Comparison of ENCODE assay signal across 13 cellular contexts in genomic region chr13:78160793-78161192, GRCh38.
A peak's percentile ranks its signal among the peaks of the same experiment; 100 is the strongest.
DNase-seq lines count a peak whose midpoint lies in the region; ATAC-seq, FAIRE-seq and TF ChIP-seq lines count a peak whose summit lies in the region.
"Had no signal": no experiment of that assay in that cellular context is flagged by ENCODE, and none has a peak within 500 bp of the region (broad histone marks: within the 10 kb centered on the region; RNA-seq: fewer than 3 reads in every experiment).

No MANE protein-coding gene starts in this region.

- H2BK15ac ChIP-seq in H9 (ENCODE audit: low read depth, low read length): no peak overlapping the region

- no peak overlapping the region for H3K27ac Mint-ChIP-seq in astrocyte (ENCODE audit: unreplicated experiment)
- no peak overlapping the region for H3K27ac Mint-ChIP-seq in H9
- H3K27ac Mint-ChIP-seq: CD8-positive, alpha-beta T cell; stimulated activated naive CD8-positive, alpha-beta T cell treated with anti-CD3 and anti-CD28 coated beads, Interleukin-15, Interleukin-2, amounts not matched to agents 100 ng/mL and 50 ng/mL, for 24 hours had no signal

- ATAC-seq in GM18867 (IDR thresholded peaks at IDR 0.05; ENCODE audit: unreplicated experiment): peak; percentile 78
- ATAC-seq: CD8-positive, alpha-beta T cell had no signal

- H4K91ac ChIP-seq in H9 (ENCODE audit: insufficient read length, low read depth, low read length): no peak overlapping the region

- H3K27ac ChIP-seq in astrocyte (ENCODE audit: low read depth, low read length) (no peak overlapping the region), H9 (ENCODE audit: insufficient read length, low read depth, low read length) (no peak overlapping the region)
- H3K27ac ChIP-seq: cardiac muscle cell, VCaP had no signal

- no peak overlapping the region for H4K8ac ChIP-seq in H9 (replicated peaks; ENCODE audit: insufficient read length, low read depth, low read length)

- WGBS in H9 (ENCODE audit: extremely low coverage, insufficient read length, low lambda C conversion rate): no CpG with 5 or more reads among the region's 2 CpGs

- no peaks in the 10 kb centered on the region for H3K9me3 ChIP-seq in astrocyte (ENCODE audit: insufficient read depth, low read depth, low read length)
- H3K9me3 ChIP-seq in H9 (ENCODE audit: control insufficient read depth, low read depth, low read length): no peaks in the 10 kb centered on the region

- no peak overlapping the region for H3K4ac ChIP-seq in H9 (ENCODE audit: low read depth, low read length)

- H3K18ac ChIP-seq in H9 (ENCODE audit: insufficient read length, low read depth, low read length): no peak overlapping the region

- no peak overlapping the region for H3K9ac ChIP-seq in astrocyte (ENCODE audit: low read length)
- H3K9ac ChIP-seq in H9 (ENCODE audit: extremely low read depth, insufficient read length, low read length): no peak overlapping the region

- TF ChIP-seq CTCF in astrocyte (IDR thresholded peaks at IDR 0.05; ENCODE audit: insufficient read depth, low read depth, low read length) (no peak), H9 (conservative IDR thresholded peaks at IDR 0.05) (no peak)

- FAIRE-seq in astrocyte (lab: Jason Lieb, UNC): peak; percentile 96

- no peaks in the 10 kb centered on the region for H3K36me3 ChIP-seq in astrocyte (ENCODE audit: insufficient read depth, low read length)
- H3K36me3 ChIP-seq: cardiac muscle cell had no signal

- no peak overlapping the region for H2AK5ac ChIP-seq in H9 (ENCODE audit: insufficient read length, low read length)

- no peak overlapping the region for H3K4me3 ChIP-seq in astrocyte (ENCODE audit: insufficient read depth, low read depth, low read length)
- H3K4me3 ChIP-seq: cardiac muscle cell had no signal

- DNase-seq in A172 (ENCODE audit: low spot score): peak; percentile 46
- DNase-seq in Kasumi-1 (lab: John Stamatoyannopoulos, UW): peak; percentile 84 to 90
- DNase-seq in astrocyte (ENCODE audit: low read depth): peak; percentile 79
- no peak for DNase-seq in DMS53 (lab: John Stamatoyannopoulos, UW)
- no peak for DNase-seq in NCI-H1092 (lab: John Stamatoyannopoulos, UW)
- no peak for DNase-seq in NCI-H1436 treated with DMSO at 0.1 percent for 48 hours (lab: John Stamatoyannopoulos, UW)
- DNase-seq in H9: no peak
- DNase-seq: CD8-positive, alpha-beta T cell; NCI-H1694 had no signal

- H2BK12ac ChIP-seq in H9 (ENCODE audit: insufficient read length, low read depth, low read length): no peak overlapping the region

- H2BK5ac ChIP-seq in H9 (ENCODE audit: insufficient read length, low read length): no peak overlapping the region

- H2BK20ac ChIP-seq in H9 (ENCODE audit: low read depth, low read length, poor library complexity, severe bottlenecking): no peak overlapping the region

- no peaks in the 10 kb centered on the region for H3K27me3 Mint-ChIP-seq in astrocyte (ENCODE audit: low read depth, unreplicated experiment)
- no peaks in the 10 kb centered on the region for H3K27me3 Mint-ChIP-seq in H9 (ENCODE audit: low read depth)

- H3K9me3 Mint-ChIP-seq in astrocyte (ENCODE audit: unreplicated experiment): no peaks in the 10 kb centered on the region
- H3K9me3 Mint-ChIP-seq in H9: no peaks in the 10 kb centered on the region
- H3K9me3 Mint-ChIP-seq: CD8-positive, alpha-beta T cell; stimulated activated naive CD8-positive, alpha-beta T cell treated with anti-CD3 and anti-CD28 coated beads, Interleukin-15, Interleukin-2, amounts not matched to agents 100 ng/mL and 50 ng/mL, for 24 hours had no signal

- no peak overlapping the region for H4K5ac ChIP-seq in H9 (ENCODE audit: insufficient read length, low read depth, low read length)

- no peaks in the 10 kb centered on the region for H3K36me3 Mint-ChIP-seq in astrocyte (ENCODE audit: low read depth, unreplicated experiment)
- H3K36me3 Mint-ChIP-seq in H9 (ENCODE audit: insufficient read depth in 1 of 3, low read depth in 3 of 3): no peaks in the 10 kb centered on the region
- H3K36me3 Mint-ChIP-seq: CD8-positive, alpha-beta T cell had no signal

- no peak overlapping the region for H3K23ac ChIP-seq in H9 (ENCODE audit: insufficient read length, low read depth, low read length)

- H2BK120ac ChIP-seq in H9 (ENCODE audit: low read depth, low read length, poor library complexity, severe bottlenecking): no peak overlapping the region

- no peak overlapping the region for H3K56ac ChIP-seq in H9 (ENCODE audit: insufficient read length, low read depth, low read length)

- no peak overlapping the region for H3T11ph ChIP-seq in H9 (ENCODE audit: low read length)

- no peaks in the 10 kb centered on the region for H3K23me2 ChIP-seq in H9 (ENCODE audit: insufficient read length, low read depth, low read length, poor library complexity, severe bottlenecking)

- no peak overlapping the region for H2AFZ ChIP-seq in astrocyte (ENCODE audit: low read depth, low read length)
- no peak overlapping the region for H2AFZ ChIP-seq in H9 (ENCODE audit: low read length)

- H3K27me3 ChIP-seq in astrocyte (ENCODE audit: insufficient read depth, low read length) (no peaks in the 10 kb centered on the region), H9 (ENCODE audit: insufficient read depth, low read length) (no peaks in the 10 kb centered on the region)
- H3K27me3 ChIP-seq: cardiac muscle cell had no signal

- no peaks in the 10 kb centered on the region for H3K79me1 ChIP-seq in H9 (ENCODE audit: insufficient read depth, low read depth, low read length, poor library complexity, severe bottlenecking)

- H3K79me2 ChIP-seq in astrocyte (ENCODE audit: insufficient read depth, low read length): no peaks in the 10 kb centered on the region
- no peaks in the 10 kb centered on the region for H3K79me2 ChIP-seq in H9 (ENCODE audit: insufficient read depth, low read length)

- H3K4me1 ChIP-seq in astrocyte (ENCODE audit: insufficient read depth, low read length) (no peaks in the 10 kb centered on the region), H9 (ENCODE audit: insufficient read depth, low read length) (no peaks in the 10 kb centered on the region)

- no peaks in the 10 kb centered on the region for H4K20me1 ChIP-seq in astrocyte (ENCODE audit: insufficient read depth, low read length)
- H4K20me1 ChIP-seq in H9 (ENCODE audit: control insufficient read depth, insufficient read depth, insufficient read length): no peaks in the 10 kb centered on the region

- H3K4me3 Mint-ChIP-seq in astrocyte (ENCODE audit: unreplicated experiment) (no peak overlapping the region), H9 (no peak overlapping the region)
- H3K4me3 Mint-ChIP-seq: CD8-positive, alpha-beta T cell; stimulated activated naive CD8-positive, alpha-beta T cell treated with anti-CD3 and anti-CD28 coated beads, Interleukin-15, Interleukin-2, amounts not matched to agents 100 ng/mL and 50 ng/mL, for 24 hours had no signal

- H3K4me1 Mint-ChIP-seq in astrocyte (ENCODE audit: low read depth, unreplicated experiment) (peaks cover 5% of the 10 kb centered on the region), H9 (0 out of 4 replicates have a peak, but pooled peaks cover 0 to 2% of the 10 kb centered on the region in 2 experiments)

- H3K4me2 ChIP-seq in astrocyte (ENCODE audit: low read length) (peak overlapping the region; percentile 7), H9 (ENCODE audit: insufficient read depth, insufficient read length, low read length) (no peak overlapping the region)

- no peak overlapping the region for H3K14ac ChIP-seq in H9 (ENCODE audit: insufficient read depth, low read length)

Comparison
In these comparisons a context has a peak if more than half of its experiments do, and no peak if none do; other contexts are left out.
1. DNase-seq: peak in A172 (single experiment), Kasumi-1 (2 of 2) and astrocyte (single experiment); none in DMS53 (single experiment), NCI-H1092 (single experiment), NCI-H1436 treated with DMSO at 0.1 percent for 48 hours (single experiment) and H9 (single experiment).